Comparison of ENCODE assay signal across 2 cellular contexts in the genomic region with DNA sequence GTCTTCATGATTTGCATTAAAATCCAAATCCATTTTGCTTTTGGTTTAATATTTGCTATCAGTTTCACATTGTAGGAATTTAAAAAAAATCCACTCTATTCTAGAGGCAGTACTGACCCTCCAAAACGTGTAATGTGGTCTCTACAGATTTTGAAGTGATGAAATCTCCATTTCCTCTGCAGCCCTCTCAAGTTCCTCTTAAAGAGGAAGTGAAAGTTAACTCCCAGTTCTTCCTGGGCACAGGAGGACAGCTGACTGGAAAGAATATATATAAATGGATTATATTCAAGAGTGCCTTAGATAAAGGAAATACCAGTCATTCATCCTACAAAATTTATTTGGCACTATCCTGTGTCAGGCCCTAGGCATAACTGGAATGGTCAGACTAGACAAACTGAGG.
TF ChIP-seq lines count a peak whose summit lies in the region.

No MANE protein-coding gene starts in this region.

TF ChIP-seq in SK-N-SH treated with all-trans-retinoic acid at 6 μM for 48 hours, 23 proteins besides CTCF, POLR2A, EP300 and RAD21 (continued from another document):
- TF ChIP-seq CSDC2 (CRISPR knock-in tag; IDR thresholded peaks at IDR 0.05): no peak
- TF ChIP-seq, protein P1, sequence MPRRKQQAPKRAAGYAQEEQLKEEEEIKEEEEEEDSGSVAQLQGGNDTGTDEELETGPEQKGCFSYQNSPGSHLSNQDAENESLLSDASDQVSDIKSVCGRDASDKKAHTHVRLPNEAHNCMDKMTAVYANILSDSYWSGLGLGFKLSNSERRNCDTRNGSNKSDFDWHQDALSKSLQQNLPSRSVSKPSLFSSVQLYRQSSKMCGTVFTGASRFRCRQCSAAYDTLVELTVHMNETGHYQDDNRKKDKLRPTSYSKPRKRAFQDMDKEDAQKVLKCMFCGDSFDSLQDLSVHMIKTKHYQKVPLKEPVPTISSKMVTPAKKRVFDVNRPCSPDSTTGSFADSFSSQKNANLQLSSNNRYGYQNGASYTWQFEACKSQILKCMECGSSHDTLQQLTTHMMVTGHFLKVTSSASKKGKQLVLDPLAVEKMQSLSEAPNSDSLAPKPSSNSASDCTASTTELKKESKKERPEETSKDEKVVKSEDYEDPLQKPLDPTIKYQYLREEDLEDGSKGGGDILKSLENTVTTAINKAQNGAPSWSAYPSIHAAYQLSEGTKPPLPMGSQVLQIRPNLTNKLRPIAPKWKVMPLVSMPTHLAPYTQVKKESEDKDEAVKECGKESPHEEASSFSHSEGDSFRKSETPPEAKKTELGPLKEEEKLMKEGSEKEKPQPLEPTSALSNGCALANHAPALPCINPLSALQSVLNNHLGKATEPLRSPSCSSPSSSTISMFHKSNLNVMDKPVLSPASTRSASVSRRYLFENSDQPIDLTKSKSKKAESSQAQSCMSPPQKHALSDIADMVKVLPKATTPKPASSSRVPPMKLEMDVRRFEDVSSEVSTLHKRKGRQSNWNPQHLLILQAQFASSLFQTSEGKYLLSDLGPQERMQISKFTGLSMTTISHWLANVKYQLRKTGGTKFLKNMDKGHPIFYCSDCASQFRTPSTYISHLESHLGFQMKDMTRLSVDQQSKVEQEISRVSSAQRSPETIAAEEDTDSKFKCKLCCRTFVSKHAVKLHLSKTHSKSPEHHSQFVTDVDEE (CRISPR knock-in tag; IDR thresholded peaks at IDR 0.05): no peak

TF ChIP-seq in SK-N-SH, 30 proteins besides CTCF, POLR2A, EP300 and RAD21 (continued from another document):
- TF ChIP-seq, protein P2, sequence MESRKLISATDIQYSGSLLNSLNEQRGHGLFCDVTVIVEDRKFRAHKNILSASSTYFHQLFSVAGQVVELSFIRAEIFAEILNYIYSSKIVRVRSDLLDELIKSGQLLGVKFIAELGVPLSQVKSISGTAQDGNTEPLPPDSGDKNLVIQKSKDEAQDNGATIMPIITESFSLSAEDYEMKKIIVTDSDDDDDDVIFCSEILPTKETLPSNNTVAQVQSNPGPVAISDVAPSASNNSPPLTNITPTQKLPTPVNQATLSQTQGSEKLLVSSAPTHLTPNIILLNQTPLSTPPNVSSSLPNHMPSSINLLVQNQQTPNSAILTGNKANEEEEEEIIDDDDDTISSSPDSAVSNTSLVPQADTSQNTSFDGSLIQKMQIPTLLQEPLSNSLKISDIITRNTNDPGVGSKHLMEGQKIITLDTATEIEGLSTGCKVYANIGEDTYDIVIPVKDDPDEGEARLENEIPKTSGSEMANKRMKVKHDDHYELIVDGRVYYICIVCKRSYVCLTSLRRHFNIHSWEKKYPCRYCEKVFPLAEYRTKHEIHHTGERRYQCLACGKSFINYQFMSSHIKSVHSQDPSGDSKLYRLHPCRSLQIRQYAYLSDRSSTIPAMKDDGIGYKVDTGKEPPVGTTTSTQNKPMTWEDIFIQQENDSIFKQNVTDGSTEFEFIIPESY (IDR thresholded peaks at IDR 0.05; ENCODE audit: borderline replicate concordance, low read depth): no peak
- TF ChIP-seq CHD2 (IDR thresholded peaks at IDR 0.05; ENCODE audit: low read length, partially characterized antibody): no peak
- no peak for TF ChIP-seq FOXM1 (IDR thresholded peaks at IDR 0.05; ENCODE audit: low read depth)
- no peak for TF ChIP-seq NRF1 (IDR thresholded peaks at IDR 0.05; ENCODE audit: low read depth, low read length)
- TF ChIP-seq, protein P3, sequence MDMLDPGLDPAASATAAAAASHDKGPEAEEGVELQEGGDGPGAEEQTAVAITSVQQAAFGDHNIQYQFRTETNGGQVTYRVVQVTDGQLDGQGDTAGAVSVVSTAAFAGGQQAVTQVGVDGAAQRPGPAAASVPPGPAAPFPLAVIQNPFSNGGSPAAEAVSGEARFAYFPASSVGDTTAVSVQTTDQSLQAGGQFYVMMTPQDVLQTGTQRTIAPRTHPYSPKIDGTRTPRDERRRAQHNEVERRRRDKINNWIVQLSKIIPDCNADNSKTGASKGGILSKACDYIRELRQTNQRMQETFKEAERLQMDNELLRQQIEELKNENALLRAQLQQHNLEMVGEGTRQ (IDR thresholded peaks at IDR 0.05; ENCODE audit: borderline replicate concordance, low read depth, low read length): no peak
